8 cellular contexts compared by ENCODE assay signal in genomic region chr1:156106624-156107488, GRCh38. TPM values are rescaled to one million over a fixed set of nuclear protein-coding genes. Genes with fewer than 3 reads are reported as not detected.
A peak's percentile ranks its signal among the peaks of the same experiment; 100 is the strongest.
DNase-seq lines count a peak whose midpoint lies in the region; ATAC-seq and TF ChIP-seq lines count a peak whose summit lies in the region.

No MANE protein-coding gene starts in this region.

- no peaks in the 10 kb centered on the region for H3K9me3 ChIP-seq in BLaER1 treated with 17β-estradiol and CSF1 and Interleukin-3, amounts not matched to agents 10 nM and 100 nM (replicated peaks in 1 of 11)
- H3K9me3 ChIP-seq in smooth muscle cell (replicated peaks; ENCODE audit: low read depth), result no peaks in the 10 kb centered on the region

- no peaks in the 10 kb centered on the region for H3K9me3 Mint-ChIP-seq in activated naive CD8-positive, alpha-beta T cell (ENCODE audit: low read depth)

- ATAC-seq in HG03521 (IDR thresholded peaks at IDR 0.05; ENCODE audit: unreplicated experiment) (no peak), HG02623 (IDR thresholded peaks at IDR 0.05; ENCODE audit: unreplicated experiment) (no peak)

- peak overlapping the region in 5 of 11 experiments; percentile 43 to 84 (median 77); a peak in 9 of 22 replicates for H3K9ac ChIP-seq in BLaER1 treated with 17β-estradiol and CSF1 and Interleukin-3, amounts not matched to agents 10 nM and 100 nM
- peak overlapping the region; percentile 98 for H3K9ac ChIP-seq in smooth muscle cell (ENCODE audit: low read depth)

- H4K20me1 ChIP-seq in BLaER1 treated with 17β-estradiol and CSF1 and Interleukin-3, amounts not matched to agents 10 nM and 100 nM, result 0 out of 22 replicates have a peak, but pooled peaks cover 0 to under 1% (median 0%) of the 10 kb centered on the region in 11 experiments
- H4K20me1 ChIP-seq in smooth muscle cell (ENCODE audit: low read depth), result no peaks in the 10 kb centered on the region

- H3K27me3 Mint-ChIP-seq in activated naive CD8-positive, alpha-beta T cell, result no peaks in the 10 kb centered on the region

- peak overlapping the region; percentile 64 for H3K4me3 Mint-ChIP-seq in activated naive CD8-positive, alpha-beta T cell

- H3K4me1 ChIP-seq in BLaER1 treated with 17β-estradiol and CSF1 and Interleukin-3, amounts not matched to agents 10 nM and 100 nM, result peaks cover 42 to 64% (median 51%) of the 10 kb centered on the region in 10 experiments
- peaks cover 43% of the 10 kb centered on the region for H3K4me1 ChIP-seq in smooth muscle cell (ENCODE audit: low read depth)

- peak overlapping the region in 8 of 11 experiments; percentile 28 to 90 (median 57); a peak in 12 of 22 replicates for H3K4me2 ChIP-seq in BLaER1 treated with 17β-estradiol and CSF1 and Interleukin-3, amounts not matched to agents 10 nM and 100 nM
- H3K4me2 ChIP-seq in smooth muscle cell, result peak overlapping the region; percentile 81

- no peaks in the 10 kb centered on the region for H3K36me3 ChIP-seq in BLaER1 treated with 17β-estradiol and CSF1 and Interleukin-3, amounts not matched to agents 10 nM and 100 nM
- no peaks in the 10 kb centered on the region for H3K36me3 ChIP-seq in smooth muscle cell (ENCODE audit: low read depth)

- peaks cover 4 to 7% (median 6%) of the 10 kb centered on the region in 11 experiments; a peak in 20 of 22 replicates for H3K27me3 ChIP-seq in BLaER1 treated with 17β-estradiol and CSF1 and Interleukin-3, amounts not matched to agents 10 nM and 100 nM
- H3K27me3 ChIP-seq in smooth muscle cell (ENCODE audit: low read depth), result no peaks in the 10 kb centered on the region

- H3K27ac ChIP-seq in BLaER1 treated with 17β-estradiol and CSF1 and Interleukin-3, amounts not matched to agents 10 nM and 100 nM, result peak overlapping the region in 5 of 11 experiments; percentile 5 to 97 (median 85); a peak in 10 of 22 replicates
- H3K27ac ChIP-seq in smooth muscle cell (ENCODE audit: low read depth), result peak overlapping the region; percentile 99

- H2AFZ ChIP-seq in smooth muscle cell (ENCODE audit: low read depth), result no peak overlapping the region

- TF ChIP-seq CTCF in HFF-Myc (IDR thresholded peaks at IDR 0.05; ENCODE audit: low read depth, low read length, missing control alignments) (no peak), smooth muscle cell (IDR thresholded peaks at IDR 0.05; ENCODE audit: borderline replicate concordance, insufficient read depth, poor library complexity, severe bottlenecking) (no peak)

- H3K4me3 ChIP-seq in BLaER1 treated with 17β-estradiol and CSF1 and Interleukin-3, amounts not matched to agents 10 nM and 100 nM, result no peak overlapping the region
- H3K4me3 ChIP-seq in HFF-Myc (replicated peaks; ENCODE audit: low read depth, low read length), result peak overlapping the region; percentile 16; the same call in 1 of the 2 replicates
- H3K4me3 ChIP-seq in iPS-11a (ENCODE audit: low read depth, low read length), result peak overlapping the region; percentile 53
- H3K4me3 ChIP-seq in smooth muscle cell, result peak overlapping the region; percentile 32

- H3K79me2 ChIP-seq in smooth muscle cell (ENCODE audit: low read depth), result peaks cover 53% of the 10 kb centered on the region

- H3F3A ChIP-seq in smooth muscle cell (ENCODE audit: low read depth), result peaks cover 23% of the 10 kb centered on the region

- no peaks in the 10 kb centered on the region for H3K36me3 Mint-ChIP-seq in activated naive CD8-positive, alpha-beta T cell

- no peak for DNase-seq in HFF-Myc (ENCODE audit: extremely low read depth, low read depth)
- DNase-seq in smooth muscle cell (lab: John Stamatoyannopoulos, UW; ENCODE audit: unreplicated experiment), result no peak
- no peak for DNase-seq in NCI-H1930 (lab: John Stamatoyannopoulos, UW)

- H3K4me1 Mint-ChIP-seq in activated naive CD8-positive, alpha-beta T cell (ENCODE audit: low read depth), result peaks cover 54% of the 10 kb centered on the region

- WGBS in smooth muscle cell (ENCODE audit: low lambda C conversion rate), result 15% methylated on average over 14 of the region's 14 CpGs

- peak overlapping the region; percentile 90 for H3K27ac Mint-ChIP-seq in activated naive CD8-positive, alpha-beta T cell

RNA-seq across cellular contexts. Expression of gene LMNA, which starts 7.7 kb away (rescaled TPM):
- total RNA-seq in smooth muscle cell, result 237 and 256 TPM in 2 replicates
- 626 and 674 TPM in 2 replicates for polyA plus RNA-seq in smooth muscle cell

RNA-seq across cellular contexts. Expression of gene MEX3A, which starts 24.6 kb away (rescaled TPM):
- 13.5 and 13.8 TPM in 2 replicates for total RNA-seq in smooth muscle cell
- 10.5 and 11.0 TPM in 2 replicates for polyA plus RNA-seq in smooth muscle cell

RNA-seq across cellular contexts. Expression of gene RAB25, which starts 45.9 kb away (rescaled TPM):
- total RNA-seq in smooth muscle cell, result 16.8 and 27.1 TPM in 2 replicates
- polyA plus RNA-seq in smooth muscle cell, result 8.9 and 53.5 TPM in 2 replicates

RNA-seq across cellular contexts. Expression of gene SEMA4A, which starts 46.5 kb away (rescaled TPM):
- 2.1 and 5.0 TPM in 2 replicates for total RNA-seq in smooth muscle cell
- 2.2 and 4.2 TPM in 2 replicates for polyA plus RNA-seq in smooth muscle cell

RNA-seq across cellular contexts. Expression of gene LAMTOR2, which starts 52.3 kb away (rescaled TPM):
- total RNA-seq in smooth muscle cell, result 32.2 and 55.1 TPM in 2 replicates
- polyA plus RNA-seq in smooth muscle cell, result 146 and 156 TPM in 2 replicates

Comparison
In these comparisons a context has a peak if more than half of its experiments do, and no peak if none do; other contexts are left out.
1. H3K4me3 ChIP-seq: peak in HFF-Myc (single experiment), iPS-11a (single experiment) and smooth muscle cell (single experiment); none in BLaER1 treated with 17β-estradiol and CSF1 and Interleukin-3, amounts not matched to agents 10 nM and 100 nM (0 of 10).